ENCODE assay signal across 33 cellular contexts in genomic region chr17:43945074-43945824, GRCh38. TPM values are rescaled to one million over a fixed set of nuclear protein-coding genes. Genes with fewer than 3 reads are reported as not detected.
DNase-seq lines count a peak whose midpoint lies in the region; ATAC-seq and TF ChIP-seq lines count a peak whose summit lies in the region.
"Had no signal": no experiment of that assay in that cellular context is flagged by ENCODE, and none has a peak within 500 bp of the region (broad histone marks: within the 10 kb centered on the region; RNA-seq: fewer than 3 reads in every experiment).

No MANE protein-coding gene starts in this region.

- BruUV-seq in HCT116 (replicated peaks; lab: Mats Ljungman, UMichigan): no TSS peak

- DNase-seq in HCT116 (ENCODE audit: low read depth, low spot score): no peak
- peak; percentile 71 for DNase-seq in fibroblast of mammary gland (ENCODE audit: low read depth)
- DNase-seq in heart right ventricle: no peak
- no peak for DNase-seq in activated T-helper 1 cell treated with anti-CD3 and anti-CD28 coated beads, Interleukin-12 subunit alpha, Interleukin-12 subunit beta, Interleukin-2, Interleukin-4 antibody, amounts not matched to agents 30 ng/mL and 10 ng/mL and 1 ng/mL, durations not matched to agents 14 hours and 24 hours and 36 hours (ENCODE audit: low spot score)
- DNase-seq in activated naive CD4-positive, alpha-beta T cell treated with anti-CD3 and anti-CD28 coated beads for 36 hours: no peak
- DNase-seq: activated CD4-positive, alpha-beta T cell treated with anti-CD3 and anti-CD28 coated beads for 4 hours; activated CD8-positive, alpha-beta memory T cell treated with anti-CD3 and anti-CD28 coated beads, Interleukin-2, amount 10 ng/mL, durations not matched to agents 7 days and 5 days; activated naive CD4-positive, alpha-beta T cell treated with anti-CD3 and anti-CD28 coated beads, Interleukin-2, amount 10 ng/mL, durations not matched to agents 7 days and 5 days; activated T-cell treated with anti-CD3 and anti-CD28 coated beads, Interleukin-2, amount 50 U/mL, for 72 hours; amygdala; CD4-positive, alpha-beta T cell; colonic mucosa; effector CD8-positive, alpha-beta T cell; NCI-H1417; NCI-H345; NCI-H774; RPMI8226; stimulated activated CD4-positive, alpha-beta T cell treated with anti-CD3 and anti-CD28 coated beads, Interleukin-12 subunit alpha, Interleukin-12 subunit beta, amount 100 ng/mL, for 4 hours; stimulated activated CD4-positive, alpha-beta T cell treated with anti-CD3 and anti-CD28 coated beads, Interleukin-4, amount 100 ng/mL, for 24 hours; substantia nigra; upper lobe of left lung had no signal

- H3K9me2 ChIP-seq in HCT116 (ENCODE audit: insufficient read depth): no peaks in the 10 kb centered on the region

- H3K4me3 ChIP-seq in HCT116 (replicated peaks in 1 of 2; ENCODE audit: low read depth in 1 of 2, low read length in 2 of 2) (no peak overlapping the region), fibroblast of mammary gland (ENCODE audit: control insufficient read depth, low read depth, low read length) (no peak overlapping the region), heart right ventricle (no peak overlapping the region)
- H3K4me3 ChIP-seq: cardiac muscle cell, colonic mucosa, right lobe of liver, SK-N-MC, upper lobe of left lung had no signal

- H3K9me3 ChIP-seq in HCT116 (ENCODE audit: control insufficient read depth in 1 of 2, insufficient read depth in 1 of 2, low read depth in 1 of 2, low read length in 2 of 2): no peaks in the 10 kb centered on the region
- no peaks in the 10 kb centered on the region for H3K9me3 ChIP-seq in heart right ventricle
- H3K9me3 ChIP-seq: colonic mucosa, right lobe of liver, upper lobe of left lung had no signal

- 66 to 71% methylated on average over 12 of the region's 12 CpGs for WGBS in heart right ventricle, 2 donors

- H3K4me2 ChIP-seq in HCT116 (ENCODE audit: low read length): no peak overlapping the region

- no peak overlapping the region for H3K27ac ChIP-seq in HCT116 (ENCODE audit: low read depth, low read length)
- H3K27ac ChIP-seq in heart right ventricle: no peak overlapping the region
- H3K27ac ChIP-seq: cardiac muscle cell, colonic mucosa, right lobe of liver, SK-N-MC, upper lobe of left lung had no signal

- H3K4me1 Mint-ChIP-seq in activated T-helper 17 cell treated with anti-CD3 and anti-CD28 coated beads, Interleukin-2, amount 50 U/mL, for 72 hours: peaks cover 5% of the 10 kb centered on the region
- peaks cover 18% of the 10 kb centered on the region for H3K4me1 Mint-ChIP-seq in activated T-helper 1 cell treated with anti-CD3 and anti-CD28 coated beads, Interleukin-12 subunit alpha, Interleukin-12 subunit beta, Interleukin-2, Interleukin-4 antibody, amounts not matched to agents 30 ng/mL and 10 ng/mL and 1 ng/mL, durations not matched to agents 14 hours and 24 hours and 36 hours (ENCODE audit: low read depth)
- H3K4me1 Mint-ChIP-seq in activated naive CD4-positive, alpha-beta T cell treated with anti-CD3 and anti-CD28 coated beads for 36 hours (ENCODE audit: low read depth): peaks cover 11% of the 10 kb centered on the region

- no peak for TF ChIP-seq POLR2A in HCT116 (IDR thresholded peaks at IDR 0.05; ENCODE audit: borderline replicate concordance, extremely low read depth, insufficient read depth, insufficient read length)

- H3K27me3 ChIP-seq in HCT116 (ENCODE audit: insufficient read depth, low read length) (no peaks in the 10 kb centered on the region), heart right ventricle (peaks cover 0 to 37% (median 26%) of the 10 kb centered on the region in 7 donors)
- H3K27me3 ChIP-seq: cardiac muscle cell, right lobe of liver, upper lobe of left lung had no signal

- CTCF ChIA-PET in HCT116 (lab: Charles Lee): interaction anchor here (1.4 to 2.7 kb wide), 4 partner anchors 47 to 223 kb away, joined by 3 to 40 read pairs (median 12); no protein-coding TSS in a partner anchor
- CTCF ChIA-PET in activated naive CD4-positive, alpha-beta T cell treated with anti-CD3 and anti-CD28 coated beads for 36 hours (lab: Charles Lee): interaction anchor here (0.9 to 3.5 kb wide), 9 partner anchors 22 to 241 kb away, joined by 4 to 51 read pairs (median 10); partner anchors contain the start of gene TMUB2

- no peaks in the 10 kb centered on the region for H3K36me3 Mint-ChIP-seq in activated T-helper 17 cell treated with anti-CD3 and anti-CD28 coated beads, Interleukin-2, amount 50 U/mL, for 72 hours (ENCODE audit: low read depth)
- H3K36me3 Mint-ChIP-seq in activated T-helper 1 cell treated with anti-CD3 and anti-CD28 coated beads, Interleukin-12 subunit alpha, Interleukin-12 subunit beta, Interleukin-2, Interleukin-4 antibody, amounts not matched to agents 30 ng/mL and 10 ng/mL and 1 ng/mL, durations not matched to agents 14 hours and 24 hours and 36 hours (ENCODE audit: low read depth): no peaks in the 10 kb centered on the region
- H3K36me3 Mint-ChIP-seq in activated naive CD4-positive, alpha-beta T cell treated with anti-CD3 and anti-CD28 coated beads for 36 hours (ENCODE audit: low read depth): no peaks in the 10 kb centered on the region
- H3K36me3 Mint-ChIP-seq: activated CD8-positive, alpha-beta memory T cell treated with anti-CD3 and anti-CD28 coated beads, Interleukin-2, amount 10 ng/mL, durations not matched to agents 7 days and 5 days; activated naive CD4-positive, alpha-beta T cell treated with anti-CD3 and anti-CD28 coated beads, Interleukin-2, amount 10 ng/mL, durations not matched to agents 7 days and 5 days; stimulated activated effector memory CD8-positive, alpha-beta T cell treated with anti-CD3 and anti-CD28 coated beads, Interleukin-12 subunit alpha, Interleukin-12 subunit beta, amount 100 ng/mL, for 72 hours had no signal

- POLR2A ChIA-PET in HCT116 (lab: Charles Lee): no interaction called here

- no peaks in the 10 kb centered on the region for H3K9me3 Mint-ChIP-seq in activated T-helper 17 cell treated with anti-CD3 and anti-CD28 coated beads, Interleukin-2, amount 50 U/mL, for 72 hours
- no peaks in the 10 kb centered on the region for H3K9me3 Mint-ChIP-seq in activated T-helper 1 cell treated with anti-CD3 and anti-CD28 coated beads, Interleukin-12 subunit alpha, Interleukin-12 subunit beta, Interleukin-2, Interleukin-4 antibody, amounts not matched to agents 30 ng/mL and 10 ng/mL and 1 ng/mL, durations not matched to agents 14 hours and 24 hours and 36 hours
- H3K9me3 Mint-ChIP-seq in activated naive CD4-positive, alpha-beta T cell treated with anti-CD3 and anti-CD28 coated beads for 36 hours: no peaks in the 10 kb centered on the region
- H3K9me3 Mint-ChIP-seq: activated naive CD4-positive, alpha-beta T cell treated with anti-CD3 and anti-CD28 coated beads, Interleukin-2, amount 10 ng/mL, durations not matched to agents 7 days and 5 days; activated T-cell treated with anti-CD3 and anti-CD28 coated beads, Interleukin-2, amount 50 U/mL, for 72 hours; CD4-positive, alpha-beta T cell; stimulated activated effector memory CD8-positive, alpha-beta T cell treated with anti-CD3 and anti-CD28 coated beads, Interleukin-12 subunit alpha, Interleukin-12 subunit beta, amount 100 ng/mL, for 72 hours; T-helper 1 cell treated with Interleukin-12 subunit alpha and Interleukin-12 subunit beta and Interleukin-4 antibody, amounts not matched to agents 30 μg/mL and 1 μg/mL, for 36 hours had no signal

- H3K36me3 ChIP-seq in HCT116 (ENCODE audit: control insufficient read depth in 1 of 2, insufficient read depth in 2 of 2, low read length in 2 of 2): no peaks in the 10 kb centered on the region
- H3K36me3 ChIP-seq in heart right ventricle: no peaks in the 10 kb centered on the region
- H3K36me3 ChIP-seq: cardiac muscle cell, colonic mucosa, right lobe of liver, upper lobe of left lung had no signal

- peaks cover 5% of the 10 kb centered on the region for H3K27me3 Mint-ChIP-seq in activated T-helper 17 cell treated with anti-CD3 and anti-CD28 coated beads, Interleukin-2, amount 50 U/mL, for 72 hours
- peaks cover 6% of the 10 kb centered on the region for H3K27me3 Mint-ChIP-seq in activated T-helper 1 cell treated with anti-CD3 and anti-CD28 coated beads, Interleukin-12 subunit alpha, Interleukin-12 subunit beta, Interleukin-2, Interleukin-4 antibody, amounts not matched to agents 30 ng/mL and 10 ng/mL and 1 ng/mL, durations not matched to agents 14 hours and 24 hours and 36 hours (ENCODE audit: insufficient read depth)
- H3K27me3 Mint-ChIP-seq in activated naive CD4-positive, alpha-beta T cell treated with anti-CD3 and anti-CD28 coated beads for 36 hours (ENCODE audit: low read depth): peaks cover 5% of the 10 kb centered on the region

- H4K20me1 ChIP-seq in HCT116 (ENCODE audit: insufficient read depth): no peaks in the 10 kb centered on the region

- no peaks in the 10 kb centered on the region for H3K79me2 ChIP-seq in HCT116 (ENCODE audit: insufficient read depth, low read length)

- TF ChIP-seq RAD21 in HCT116 (IDR thresholded peaks at IDR 0.05; ENCODE audit: low read depth): no peak

- TF ChIP-seq CTCF in HCT116 (IDR thresholded peaks at IDR 0.05 in 2 of 3, conservative IDR thresholded peaks at IDR 0.05 in 1 of 3; ENCODE audit: borderline replicate concordance in 1 of 3, insufficient read depth in 1 of 3, low read depth in 2 of 3, low read length in 2 of 3) (no peak), fibroblast of mammary gland (conservative IDR thresholded peaks at IDR 0.05; ENCODE audit: control insufficient read depth, insufficient read depth, low read depth, low read length) (no peak), heart right ventricle (IDR thresholded peaks at IDR 0.05) (no peak)

- peak overlapping the region; percentile 0 for H3K4me3 Mint-ChIP-seq in activated T-helper 17 cell treated with anti-CD3 and anti-CD28 coated beads, Interleukin-2, amount 50 U/mL, for 72 hours
- no peak overlapping the region for H3K4me3 Mint-ChIP-seq in activated T-helper 1 cell treated with anti-CD3 and anti-CD28 coated beads, Interleukin-12 subunit alpha, Interleukin-12 subunit beta, Interleukin-2, Interleukin-4 antibody, amounts not matched to agents 30 ng/mL and 10 ng/mL and 1 ng/mL, durations not matched to agents 14 hours and 24 hours and 36 hours
- no peak overlapping the region for H3K4me3 Mint-ChIP-seq in activated naive CD4-positive, alpha-beta T cell treated with anti-CD3 and anti-CD28 coated beads for 36 hours
- H3K4me3 Mint-ChIP-seq: activated CD8-positive, alpha-beta memory T cell treated with anti-CD3 and anti-CD28 coated beads, Interleukin-2, amount 10 ng/mL, durations not matched to agents 7 days and 5 days; activated naive CD4-positive, alpha-beta T cell treated with anti-CD3 and anti-CD28 coated beads, Interleukin-2, amount 10 ng/mL, durations not matched to agents 7 days and 5 days; activated T-cell treated with anti-CD3 and anti-CD28 coated beads, Interleukin-2, amount 50 U/mL, for 72 hours; CD4-positive, alpha-beta T cell; stimulated activated effector memory CD8-positive, alpha-beta T cell treated with anti-CD3 and anti-CD28 coated beads, Interleukin-12 subunit alpha, Interleukin-12 subunit beta, amount 100 ng/mL, for 72 hours; T-helper 1 cell treated with Interleukin-12 subunit alpha and Interleukin-12 subunit beta and Interleukin-4 antibody, amounts not matched to agents 30 μg/mL and 1 μg/mL, for 36 hours had no signal

- no peak overlapping the region for H3K9ac ChIP-seq in HCT116 (ENCODE audit: low read length)

- RAD21 ChIA-PET in HCT116 (lab: Charles Lee; ENCODE audit: low non-redundant PET in 1 of 2, low total read pairs in 2 of 2, uncharacterized antibody in 2 of 2, unreplicated experiment in 2 of 2): no interaction called here

- ATAC-seq in HCT116 (no peak), heart right ventricle (no peak), HG02763 (IDR thresholded peaks at IDR 0.05; ENCODE audit: unreplicated experiment) (no peak)
- no peak for ATAC-seq in activated T-helper 17 cell treated with anti-CD3 and anti-CD28 coated beads, Interleukin-2, amount 50 U/mL, for 72 hours (replicated peaks)
- ATAC-seq: activated CD8-positive, alpha-beta memory T cell treated with anti-CD3 and anti-CD28 coated beads, Interleukin-2, amount 10 ng/mL, durations not matched to agents 7 days and 5 days; activated T-cell treated with anti-CD3 and anti-CD28 coated beads, Interleukin-2, amount 50 U/mL, for 72 hours; right lobe of liver; stimulated activated effector memory CD8-positive, alpha-beta T cell treated with anti-CD3 and anti-CD28 coated beads, Interleukin-12 subunit alpha, Interleukin-12 subunit beta, amount 100 ng/mL, for 72 hours had no signal

- H2AFZ ChIP-seq in HCT116 (ENCODE audit: low read depth, low read length, poor library complexity, severe bottlenecking): peak overlapping the region; percentile 61

- H3K4me1 ChIP-seq in HCT116 (ENCODE audit: control insufficient read depth in 1 of 2, insufficient read depth in 2 of 2, low read length in 2 of 2) (peaks cover 2 to 25% of the 10 kb centered on the region in 2 experiments; a peak in 3 of 4 replicates), heart right ventricle (peaks cover 0 to 5% (median 0%) of the 10 kb centered on the region in 9 donors)
- H3K4me1 ChIP-seq: colonic mucosa, right lobe of liver had no signal

- H3K27ac Mint-ChIP-seq in activated T-helper 17 cell treated with anti-CD3 and anti-CD28 coated beads, Interleukin-2, amount 50 U/mL, for 72 hours: peak overlapping the region; percentile 34
- no peak overlapping the region for H3K27ac Mint-ChIP-seq in activated T-helper 1 cell treated with anti-CD3 and anti-CD28 coated beads, Interleukin-12 subunit alpha, Interleukin-12 subunit beta, Interleukin-2, Interleukin-4 antibody, amounts not matched to agents 30 ng/mL and 10 ng/mL and 1 ng/mL, durations not matched to agents 14 hours and 24 hours and 36 hours
- no peak overlapping the region for H3K27ac Mint-ChIP-seq in activated naive CD4-positive, alpha-beta T cell treated with anti-CD3 and anti-CD28 coated beads for 36 hours
- H3K27ac Mint-ChIP-seq: activated CD8-positive, alpha-beta memory T cell treated with anti-CD3 and anti-CD28 coated beads, Interleukin-2, amount 10 ng/mL, durations not matched to agents 7 days and 5 days; activated T-cell treated with anti-CD3 and anti-CD28 coated beads, Interleukin-2, amount 50 U/mL, for 72 hours; CD4-positive, alpha-beta T cell; stimulated activated effector memory CD8-positive, alpha-beta T cell treated with anti-CD3 and anti-CD28 coated beads, Interleukin-12 subunit alpha, Interleukin-12 subunit beta, amount 100 ng/mL, for 72 hours had no signal

- intact Hi-C loops in HCT116 (cut with micrococcal nuclease): no loop called here
- intact Hi-C loops in heart right ventricle (cut with DNase I): loop anchor here in 8 of 10 donors (2.0 to 10.0 kb wide), 8 partner anchors 50 to 220 kb away; no protein-coding TSS in a partner anchor
- intact Hi-C loops in activated T-helper 1 cell treated with anti-CD3 and anti-CD28 coated beads, Interleukin-12 subunit alpha, Interleukin-12 subunit beta, Interleukin-2, Interleukin-4 antibody, amounts not matched to agents 30 ng/mL and 10 ng/mL and 1 ng/mL, durations not matched to agents 14 hours and 24 hours and 36 hours (cut with micrococcal nuclease): no loop called here
- intact Hi-C loops in activated naive CD4-positive, alpha-beta T cell treated with anti-CD3 and anti-CD28 coated beads for 36 hours (cut with micrococcal nuclease): loop anchor here (2.0 kb wide), 1 partner anchor 66 kb away; no protein-coding TSS in a partner anchor

RNA-seq across cellular contexts. Expression of gene PPY, which starts 3.0 kb away (rescaled TPM):
- not detected for total RNA-seq in HCT116 (2021; ENCODE audit: unreplicated experiment)
- not detected in 2 replicates for polyA plus RNA-seq in HCT116 (2012)
- total RNA-seq in activated T-helper 17 cell treated with anti-CD3 and anti-CD28 coated beads, Interleukin-2, amount 50 U/mL, for 72 hours: 1 to 10 TPM in 1 of 2 donors, under 1 TPM in 1; 0.90 to 1.9 TPM
- total RNA-seq in heart right ventricle: not detected
- polyA plus RNA-seq in heart right ventricle: not detected
- total RNA-seq in activated T-helper 1 cell treated with anti-CD3 and anti-CD28 coated beads, Interleukin-12 subunit alpha, Interleukin-12 subunit beta, Interleukin-2, Interleukin-4 antibody, amounts not matched to agents 30 ng/mL and 10 ng/mL and 1 ng/mL, durations not matched to agents 14 hours and 24 hours and 36 hours: not detected in 2 replicates
- total RNA-seq in activated naive CD4-positive, alpha-beta T cell treated with anti-CD3 and anti-CD28 coated beads for 36 hours: not detected
- total RNA-seq: activated CD8-positive, alpha-beta memory T cell treated with anti-CD3 and anti-CD28 coated beads, Interleukin-2, amount 10 ng/mL, durations not matched to agents 7 days and 5 days; activated T-cell treated with anti-CD3 and anti-CD28 coated beads, Interleukin-2, amount 50 U/mL, for 72 hours; cardiac muscle cell; CD4-positive, alpha-beta T cell; H1; HT-29; MCF 10A; posterior vena cava; right lobe of liver; upper lobe of left lung had no signal
- polyA plus RNA-seq: cardiac muscle cell, esophagus had no signal

RNA-seq across cellular contexts. Expression of gene PYY, which starts 8.5 kb away (rescaled TPM):
- 0.52 TPM for total RNA-seq in HCT116 (2021; ENCODE audit: unreplicated experiment)
- polyA plus RNA-seq in HCT116 (2012): 0.98 and 1.2 TPM in 2 replicates
- total RNA-seq in activated T-helper 17 cell treated with anti-CD3 and anti-CD28 coated beads, Interleukin-2, amount 50 U/mL, for 72 hours: not detected
- not detected for total RNA-seq in heart right ventricle
- polyA plus RNA-seq in heart right ventricle: under 1 TPM in 1 of 2 donors, not detected in 1; 0.06 TPM
- total RNA-seq in activated T-helper 1 cell treated with anti-CD3 and anti-CD28 coated beads, Interleukin-12 subunit alpha, Interleukin-12 subunit beta, Interleukin-2, Interleukin-4 antibody, amounts not matched to agents 30 ng/mL and 10 ng/mL and 1 ng/mL, durations not matched to agents 14 hours and 24 hours and 36 hours: 0.36 TPM in 1 of 2 replicates, not detected in the other
- total RNA-seq in activated naive CD4-positive, alpha-beta T cell treated with anti-CD3 and anti-CD28 coated beads for 36 hours: not detected
- total RNA-seq: activated CD8-positive, alpha-beta memory T cell treated with anti-CD3 and anti-CD28 coated beads, Interleukin-2, amount 10 ng/mL, durations not matched to agents 7 days and 5 days; activated T-cell treated with anti-CD3 and anti-CD28 coated beads, Interleukin-2, amount 50 U/mL, for 72 hours; cardiac muscle cell; CD4-positive, alpha-beta T cell; HT-29; MCF 10A; posterior vena cava; right lobe of liver had no signal
- polyA plus RNA-seq: cardiac muscle cell, esophagus had no signal

RNA-seq across cellular contexts. Expression of gene MPP2, which starts 37.9 kb away (rescaled TPM):
- total RNA-seq in HCT116 (2021; ENCODE audit: unreplicated experiment): 16.4 TPM
- 7.5 and 10.2 TPM in 2 replicates for polyA plus RNA-seq in HCT116 (2012)
- 1 to 10 TPM; 1.3 to 3.3 TPM for total RNA-seq in activated T-helper 17 cell treated with anti-CD3 and anti-CD28 coated beads, Interleukin-2, amount 50 U/mL, for 72 hours
- 10 to 100 TPM in 8 of 10 donors, 1 to 10 TPM in 2; 9.1 to 20.7 (median 14.1) TPM for total RNA-seq in heart right ventricle
- polyA plus RNA-seq in heart right ventricle: 1 to 10 TPM; 5.0 to 5.4 TPM
- 0.91 and 1.4 TPM in 2 replicates for total RNA-seq in activated T-helper 1 cell treated with anti-CD3 and anti-CD28 coated beads, Interleukin-12 subunit alpha, Interleukin-12 subunit beta, Interleukin-2, Interleukin-4 antibody, amounts not matched to agents 30 ng/mL and 10 ng/mL and 1 ng/mL, durations not matched to agents 14 hours and 24 hours and 36 hours
- total RNA-seq in activated naive CD4-positive, alpha-beta T cell treated with anti-CD3 and anti-CD28 coated beads for 36 hours: 1 to 10 TPM; 2.3 to 2.5 TPM
- total RNA-seq: MCF 10A had no signal

RNA-seq across cellular contexts. Expression of gene NAGS, which starts 59.2 kb away (rescaled TPM):
- total RNA-seq in HCT116 (2021; ENCODE audit: unreplicated experiment): 10.0 TPM
- 10.8 and 13.2 TPM in 2 replicates for polyA plus RNA-seq in HCT116 (2012)
- total RNA-seq in activated T-helper 17 cell treated with anti-CD3 and anti-CD28 coated beads, Interleukin-2, amount 50 U/mL, for 72 hours: 1 to 10 TPM in 1 of 2 donors, under 1 TPM in 1; 0.48 to 4.8 TPM
- under 1 TPM; 0.30 to 0.86 (median 0.53) TPM for total RNA-seq in heart right ventricle
- under 1 TPM; 0.37 to 0.86 TPM for polyA plus RNA-seq in heart right ventricle
- total RNA-seq in activated T-helper 1 cell treated with anti-CD3 and anti-CD28 coated beads, Interleukin-12 subunit alpha, Interleukin-12 subunit beta, Interleukin-2, Interleukin-4 antibody, amounts not matched to agents 30 ng/mL and 10 ng/mL and 1 ng/mL, durations not matched to agents 14 hours and 24 hours and 36 hours: 0.39 and 0.60 TPM in 2 replicates
- total RNA-seq in activated naive CD4-positive, alpha-beta T cell treated with anti-CD3 and anti-CD28 coated beads for 36 hours: under 1 TPM; 0.17 to 0.31 TPM

Comparison
In these comparisons a context has a peak if more than half of its experiments do, and no peak if none do; other contexts are left out.
1. intact Hi-C loops: an anchor here in heart right ventricle (2.0 to 10.0 kb wide) and activated naive CD4-positive, alpha-beta T cell treated with anti-CD3 and anti-CD28 coated beads for 36 hours (2.0 kb wide); none called in HCT116 and activated T-helper 1 cell treated with anti-CD3 and anti-CD28 coated beads, Interleukin-12 subunit alpha, Interleukin-12 subunit beta, Interleukin-2, Interleukin-4 antibody, amounts not matched to agents 30 ng/mL and 10 ng/mL and 1 ng/mL, durations not matched to agents 14 hours and 24 hours and 36 hours.